Comparison of ENCODE assay signal across 1 cellular context in the genomic region with DNA sequence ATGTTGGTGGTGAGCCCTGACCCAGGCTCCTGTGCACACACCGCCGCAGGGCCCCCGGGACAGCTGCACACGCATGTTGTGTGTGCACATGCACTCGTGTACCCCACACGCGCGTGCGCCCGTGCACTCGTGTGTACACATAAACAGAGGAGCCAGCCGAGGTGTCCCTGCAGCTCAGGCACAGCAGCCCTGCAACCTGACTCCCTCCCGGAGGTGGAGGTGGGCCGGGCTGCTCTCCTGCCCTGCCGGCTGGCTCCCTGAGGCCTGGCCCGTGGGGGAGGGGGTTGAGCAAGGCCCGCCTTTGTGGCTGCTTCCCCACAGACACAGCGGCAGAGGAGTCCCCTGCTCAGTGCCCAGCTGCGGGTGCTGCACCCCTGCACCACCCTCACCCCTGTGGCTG.
TF ChIP-seq lines count a peak whose summit lies in the region.

No MANE protein-coding gene starts in this region.

TF ChIP-seq in K562, 482 proteins besides CTCF, POLR2A, EP300 and RAD21:
- TF ChIP-seq SMARCE1 (IDR thresholded peaks at IDR 0.05), result no peak
- TF ChIP-seq, protein P1, sequence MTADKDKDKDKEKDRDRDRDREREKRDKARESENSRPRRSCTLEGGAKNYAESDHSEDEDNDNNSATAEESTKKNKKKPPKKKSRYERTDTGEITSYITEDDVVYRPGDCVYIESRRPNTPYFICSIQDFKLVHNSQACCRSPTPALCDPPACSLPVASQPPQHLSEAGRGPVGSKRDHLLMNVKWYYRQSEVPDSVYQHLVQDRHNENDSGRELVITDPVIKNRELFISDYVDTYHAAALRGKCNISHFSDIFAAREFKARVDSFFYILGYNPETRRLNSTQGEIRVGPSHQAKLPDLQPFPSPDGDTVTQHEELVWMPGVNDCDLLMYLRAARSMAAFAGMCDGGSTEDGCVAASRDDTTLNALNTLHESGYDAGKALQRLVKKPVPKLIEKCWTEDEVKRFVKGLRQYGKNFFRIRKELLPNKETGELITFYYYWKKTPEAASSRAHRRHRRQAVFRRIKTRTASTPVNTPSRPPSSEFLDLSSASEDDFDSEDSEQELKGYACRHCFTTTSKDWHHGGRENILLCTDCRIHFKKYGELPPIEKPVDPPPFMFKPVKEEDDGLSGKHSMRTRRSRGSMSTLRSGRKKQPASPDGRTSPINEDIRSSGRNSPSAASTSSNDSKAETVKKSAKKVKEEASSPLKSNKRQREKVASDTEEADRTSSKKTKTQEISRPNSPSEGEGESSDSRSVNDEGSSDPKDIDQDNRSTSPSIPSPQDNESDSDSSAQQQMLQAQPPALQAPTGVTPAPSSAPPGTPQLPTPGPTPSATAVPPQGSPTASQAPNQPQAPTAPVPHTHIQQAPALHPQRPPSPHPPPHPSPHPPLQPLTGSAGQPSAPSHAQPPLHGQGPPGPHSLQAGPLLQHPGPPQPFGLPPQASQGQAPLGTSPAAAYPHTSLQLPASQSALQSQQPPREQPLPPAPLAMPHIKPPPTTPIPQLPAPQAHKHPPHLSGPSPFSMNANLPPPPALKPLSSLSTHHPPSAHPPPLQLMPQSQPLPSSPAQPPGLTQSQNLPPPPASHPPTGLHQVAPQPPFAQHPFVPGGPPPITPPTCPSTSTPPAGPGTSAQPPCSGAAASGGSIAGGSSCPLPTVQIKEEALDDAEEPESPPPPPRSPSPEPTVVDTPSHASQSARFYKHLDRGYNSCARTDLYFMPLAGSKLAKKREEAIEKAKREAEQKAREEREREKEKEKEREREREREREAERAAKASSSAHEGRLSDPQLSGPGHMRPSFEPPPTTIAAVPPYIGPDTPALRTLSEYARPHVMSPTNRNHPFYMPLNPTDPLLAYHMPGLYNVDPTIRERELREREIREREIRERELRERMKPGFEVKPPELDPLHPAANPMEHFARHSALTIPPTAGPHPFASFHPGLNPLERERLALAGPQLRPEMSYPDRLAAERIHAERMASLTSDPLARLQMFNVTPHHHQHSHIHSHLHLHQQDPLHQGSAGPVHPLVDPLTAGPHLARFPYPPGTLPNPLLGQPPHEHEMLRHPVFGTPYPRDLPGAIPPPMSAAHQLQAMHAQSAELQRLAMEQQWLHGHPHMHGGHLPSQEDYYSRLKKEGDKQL (CRISPR knock-in tag; IDR thresholded peaks at IDR 0.05; ENCODE audit: borderline replicate concordance), result 0 out of 2 replicates have a peak, but pooled peaks have one; percentile 30
- TF ChIP-seq, protein P2, sequence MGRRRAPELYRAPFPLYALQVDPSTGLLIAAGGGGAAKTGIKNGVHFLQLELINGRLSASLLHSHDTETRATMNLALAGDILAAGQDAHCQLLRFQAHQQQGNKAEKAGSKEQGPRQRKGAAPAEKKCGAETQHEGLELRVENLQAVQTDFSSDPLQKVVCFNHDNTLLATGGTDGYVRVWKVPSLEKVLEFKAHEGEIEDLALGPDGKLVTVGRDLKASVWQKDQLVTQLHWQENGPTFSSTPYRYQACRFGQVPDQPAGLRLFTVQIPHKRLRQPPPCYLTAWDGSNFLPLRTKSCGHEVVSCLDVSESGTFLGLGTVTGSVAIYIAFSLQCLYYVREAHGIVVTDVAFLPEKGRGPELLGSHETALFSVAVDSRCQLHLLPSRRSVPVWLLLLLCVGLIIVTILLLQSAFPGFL (CRISPR knock-in tag; IDR thresholded peaks at IDR 0.05), result no peak
- TF ChIP-seq, protein P3, sequence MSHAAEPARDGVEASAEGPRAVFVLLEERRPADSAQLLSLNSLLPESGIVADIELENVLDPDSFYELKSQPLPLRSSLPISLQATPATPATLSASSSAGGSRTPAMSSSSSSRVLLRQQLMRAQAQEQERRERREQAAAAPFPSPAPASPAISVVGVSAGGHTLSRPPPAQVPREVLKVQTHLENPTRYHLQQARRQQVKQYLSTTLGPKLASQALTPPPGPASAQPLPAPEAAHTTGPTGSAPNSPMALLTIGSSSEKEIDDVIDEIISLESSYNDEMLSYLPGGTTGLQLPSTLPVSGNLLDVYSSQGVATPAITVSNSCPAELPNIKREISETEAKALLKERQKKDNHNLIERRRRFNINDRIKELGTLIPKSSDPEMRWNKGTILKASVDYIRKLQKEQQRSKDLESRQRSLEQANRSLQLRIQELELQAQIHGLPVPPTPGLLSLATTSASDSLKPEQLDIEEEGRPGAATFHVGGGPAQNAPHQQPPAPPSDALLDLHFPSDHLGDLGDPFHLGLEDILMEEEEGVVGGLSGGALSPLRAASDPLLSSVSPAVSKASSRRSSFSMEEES (CRISPR knock-in tag; IDR thresholded peaks at IDR 0.05), result no peak
- TF ChIP-seq KDM1A (IDR thresholded peaks at IDR 0.05), result peak in 1 of 2 experiments; percentile 79; a peak in 2 of 4 replicates
- no peak for TF ChIP-seq ZNF717 (CRISPR knock-in tag; IDR thresholded peaks at IDR 0.05)
- TF ChIP-seq MECOM (CRISPR knock-in tag; IDR thresholded peaks at IDR 0.05), result no peak
- TF ChIP-seq, protein P4, sequence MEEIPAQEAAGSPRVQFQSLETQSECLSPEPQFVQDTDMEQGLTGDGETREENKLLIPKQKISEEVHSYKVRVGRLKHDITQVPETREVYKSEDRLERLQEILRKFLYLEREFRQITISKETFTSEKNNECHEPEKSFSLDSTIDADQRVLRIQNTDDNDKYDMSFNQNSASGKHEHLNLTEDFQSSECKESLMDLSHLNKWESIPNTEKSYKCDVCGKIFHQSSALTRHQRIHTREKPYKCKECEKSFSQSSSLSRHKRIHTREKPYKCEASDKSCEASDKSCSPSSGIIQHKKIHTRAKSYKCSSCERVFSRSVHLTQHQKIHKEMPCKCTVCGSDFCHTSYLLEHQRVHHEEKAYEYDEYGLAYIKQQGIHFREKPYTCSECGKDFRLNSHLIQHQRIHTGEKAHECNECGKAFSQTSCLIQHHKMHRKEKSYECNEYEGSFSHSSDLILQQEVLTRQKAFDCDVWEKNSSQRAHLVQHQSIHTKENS (CRISPR knock-in tag; IDR thresholded peaks at IDR 0.05), result no peak
- TF ChIP-seq POLR2G (IDR thresholded peaks at IDR 0.05; ENCODE audit: low read depth, low read length), result no peak
- no peak for TF ChIP-seq MEF2D (tag; conservative IDR thresholded peaks at IDR 0.05; ENCODE audit: low read depth)
